26 cellular contexts compared by ENCODE assay signal in genomic region chr7:105524840-105525239, GRCh38. TPM values are rescaled to one million over a fixed set of nuclear protein-coding genes. Genes with fewer than 3 reads are reported as not detected.
DNase-seq lines count a peak whose midpoint lies in the region; ATAC-seq, FAIRE-seq and TF ChIP-seq lines count a peak whose summit lies in the region.
"Had no signal": no experiment of that assay in that cellular context is flagged by ENCODE, and none has a peak within 500 bp of the region (broad histone marks: within the 10 kb centered on the region; RNA-seq: fewer than 3 reads in every experiment).

No MANE protein-coding gene starts in this region.

- in situ Hi-C loops in GM12878 (cut with MboI) = no loop called here

- no peak overlapping the region for H3K4me3 ChIP-seq in BLaER1 treated with 17β-estradiol and CSF1 and Interleukin-3, amounts not matched to agents 10 nM and 100 nM
- H3K4me3 ChIP-seq in NB4 (ENCODE audit: low read depth, low read length) (no peak overlapping the region), GM12878 (no peak overlapping the region), SJCRH30 (no peak overlapping the region), left lung (no peak overlapping the region)
- H3K4me3 ChIP-seq: K562, PC-9 had no signal

- POLR2A ChIA-PET in GM12878 (lab: Charles Lee) = interaction anchor here (0.6 to 1.2 kb wide), 2 partner anchors 41 to 513 kb away, joined by 3 to 4 read pairs; no protein-coding TSS in a partner anchor

- TF ChIP-seq CTCF in NB4 (IDR thresholded peaks at IDR 0.05; ENCODE audit: low read depth, low read length) (no peak), GM12878 (IDR thresholded peaks at IDR 0.05 in 2 of 3, conservative IDR thresholded peaks at IDR 0.05 in 1 of 3; ENCODE audit: control insufficient read depth in 2 of 3, extremely low read depth in 1 of 3, insufficient read depth in 1 of 3, low read depth in 3 of 3, low read length in 3 of 3) (no peak), left lung (IDR thresholded peaks at IDR 0.05) (no peak)

- DNase-seq in GM12891 (ENCODE audit: insufficient read length, low spot score) (no peak), NB4 (ENCODE audit: low read depth) (peak; percentile 55), GM12878 (ENCODE audit: low read depth, low spot score) (no peak), SJCRH30 (no peak), left lung (no peak), NCI-H2171 treated with DMSO at 0.1 percent for 48 hours (lab: John Stamatoyannopoulos, UW) (no peak), NCI-H526 (lab: John Stamatoyannopoulos, UW) (no peak)
- DNase-seq: COR-L47; DMS 273 treated with DMSO at 0.1 percent for 48 hours; DND-41; GDM1; NCI-H1092 treated with DMSO at 0.1 percent for 48 hours; NCI-H146; NCI-H2081; NCI-H446 treated with DMSO at 0.1 percent for 48 hours; NK-92 treated with Interleukin-12 subunit alpha and Interleukin-12 subunit beta, amount 100 ng/mL, for 24 hours; PC-9; SW 1271 had no signal

- no peak for TF ChIP-seq POLR2A in GM12891 (IDR thresholded peaks at IDR 0.05; ENCODE audit: low read depth, low read length)
- no peak for TF ChIP-seq POLR2A in NB4 (IDR thresholded peaks at IDR 0.05; ENCODE audit: extremely low read depth, insufficient read length)
- no peak for TF ChIP-seq POLR2A in GM12878 (IDR thresholded peaks at IDR 0.05; ENCODE audit: low read depth, low read length)

- peaks cover 13% of the 10 kb centered on the region for H3K79me2 ChIP-seq in GM12878 (ENCODE audit: control insufficient read depth, insufficient read depth, low read length)

- no peaks in the 10 kb centered on the region for H3K9me3 ChIP-seq in BLaER1 treated with 17β-estradiol and CSF1 and Interleukin-3, amounts not matched to agents 10 nM and 100 nM (replicated peaks in 1 of 11)
- H3K9me3 ChIP-seq in GM12878 (replicated peaks; ENCODE audit: control insufficient read depth, insufficient read depth, low read length) (no peaks in the 10 kb centered on the region), SJCRH30 (replicated peaks) (no peaks in the 10 kb centered on the region), left lung (no peaks in the 10 kb centered on the region)

- FAIRE-seq in GM12891 (lab: Jason Lieb, UNC) (no peak), GM12878 (lab: Jason Lieb, UNC) (no peak)
- FAIRE-seq: GM12892, GM18507, H1, K562 had no signal

- H3K4me2 ChIP-seq in BLaER1 treated with 17β-estradiol and CSF1 and Interleukin-3, amounts not matched to agents 10 nM and 100 nM = peak overlapping the region in 6 of 11 experiments; percentile 4 to 36 (median 12); a peak in 5 of 22 replicates
- no peak overlapping the region for H3K4me2 ChIP-seq in GM12878 (ENCODE audit: control insufficient read depth, insufficient read depth)
- H3K4me2 ChIP-seq: PC-9 had no signal

- H2AFZ ChIP-seq in GM12878 (ENCODE audit: control insufficient read depth, low read depth, low read length) = no peak overlapping the region
- H2AFZ ChIP-seq: PC-9 had no signal

- no peak overlapping the region for H3K9ac ChIP-seq in BLaER1 treated with 17β-estradiol and CSF1 and Interleukin-3, amounts not matched to agents 10 nM and 100 nM
- no peak overlapping the region for H3K9ac ChIP-seq in GM12878 (ENCODE audit: control insufficient read depth, insufficient read depth, low read length)

- H3K4me1 ChIP-seq in BLaER1 treated with 17β-estradiol and CSF1 and Interleukin-3, amounts not matched to agents 10 nM and 100 nM = peaks cover 21 to 33% (median 30%) of the 10 kb centered on the region in 10 experiments
- H3K4me1 ChIP-seq in GM12878 (ENCODE audit: control insufficient read depth, insufficient read depth, low read length) (peaks cover 7% of the 10 kb centered on the region; the same call in 1 of the 2 replicates), SJCRH30 (no peaks in the 10 kb centered on the region), left lung (peaks cover 9 to 17% of the 10 kb centered on the region in 2 donors)

- BruUV-seq in GM12878 (replicated peaks; lab: Mats Ljungman, UMichigan) = no TSS peak

- 28% methylated on average over 4 of the region's 4 CpGs for WGBS in GM12878 (ENCODE audit: insufficient coverage, insufficient replicate concordance, low lambda C conversion rate, missing lambda C conversion rate)

- TF ChIP-seq EP300 in GM12878 (IDR thresholded peaks at IDR 0.05; ENCODE audit: borderline replicate concordance in 1 of 2, control insufficient read depth in 1 of 2, low read depth in 2 of 2, low read length in 2 of 2) = no peak

- CTCF ChIA-PET in GM12878 (lab: Yijun Ruan, JAX) = no interaction called here

- SMC1A ChIA-PET in GM12878 (lab: Charles Lee; ENCODE audit: uncharacterized antibody, unreplicated experiment) = no interaction called here

- H3K36me3 ChIP-seq in BLaER1 treated with 17β-estradiol and CSF1 and Interleukin-3, amounts not matched to agents 10 nM and 100 nM = peaks cover 0 to 4% (median 1%) of the 10 kb centered on the region in 11 experiments; a peak in 14 of 22 replicates
- H3K36me3 ChIP-seq in GM12878 (ENCODE audit: control insufficient read depth in 2 of 2, insufficient read depth in 2 of 2, low read length in 1 of 2) (no peaks in the 10 kb centered on the region), SJCRH30 (peaks cover 4% of the 10 kb centered on the region), left lung (no peaks in the 10 kb centered on the region)

- intact Hi-C loops in GM12878 (cut with micrococcal nuclease; ENCODE audit: unreplicated experiment) = loop anchor here (10.0 kb wide), 1 partner anchor 870 kb away; no protein-coding TSS in a partner anchor
- intact Hi-C loops in left lung (cut with DNase I) = no loop called here

- ATAC-seq in GM12878 (no peak), left lung (no peak)
- ATAC-seq: K562 had no signal

- peaks cover 0 to 20% (median 11%) of the 10 kb centered on the region in 11 experiments; a peak in 13 of 22 replicates for H4K20me1 ChIP-seq in BLaER1 treated with 17β-estradiol and CSF1 and Interleukin-3, amounts not matched to agents 10 nM and 100 nM
- no peaks in the 10 kb centered on the region for H4K20me1 ChIP-seq in GM12878 (ENCODE audit: control insufficient read depth, insufficient read depth)

- no peak overlapping the region for H3K27ac ChIP-seq in BLaER1 treated with 17β-estradiol and CSF1 and Interleukin-3, amounts not matched to agents 10 nM and 100 nM
- H3K27ac ChIP-seq in GM12878 (ENCODE audit: control insufficient read depth, insufficient read depth) (no peak overlapping the region), SJCRH30 (no peak overlapping the region), left lung (no peak overlapping the region)
- H3K27ac ChIP-seq: C4-2B, PC-9 had no signal

- RAD21 ChIA-PET in GM12878 (lab: Charles Lee; ENCODE audit: unreplicated experiment) = no interaction called here

- TF ChIP-seq RAD21 in GM12878 (IDR thresholded peaks at IDR 0.05; ENCODE audit: insufficient read depth, low read depth, low read length) = no peak

- H3K27me3 ChIP-seq in BLaER1 treated with 17β-estradiol and CSF1 and Interleukin-3, amounts not matched to agents 10 nM and 100 nM = no peaks in the 10 kb centered on the region
- H3K27me3 ChIP-seq in GM12878 (replicated peaks in 1 of 2; ENCODE audit: control insufficient read depth in 2 of 2, insufficient read depth in 2 of 2, low read length in 1 of 2) (no peaks in the 10 kb centered on the region; a peak in 1 of 4 replicates), SJCRH30 (no peaks in the 10 kb centered on the region), left lung (no peaks in the 10 kb centered on the region)

RNA-seq across cellular contexts. Expression of gene PUS7, which starts 2.8 kb away (rescaled TPM):
- 6.5 TPM for polyA plus RNA-seq in GM12891 (2012; ENCODE audit: low read depth, missing spikeins)
- total RNA-seq in GM12878 (2013; cell fraction: nucleolus; rRNA removed) = 35.4 and 36.1 TPM in 2 replicates
- 28.5 and 32.1 TPM in 2 replicates for total RNA-seq in GM12878 (2014; rRNA removed)
- 28.5 and 29.1 TPM in 2 replicates for total RNA-seq in GM12878 (2014; rRNA removed; fragmentation: Illumina TruSeq; extraction: Trizol)
- total RNA-seq in GM12878 (2021) = 20.4 and 21.8 TPM in 2 replicates
- 3.5 TPM for polyA plus RNA-seq in GM12878 (2011; ENCODE audit: low read depth)
- 18.9 and 25.4 TPM in 2 replicates for polyA plus RNA-seq in GM12878 (2011; rRNA removed)
- polyA plus RNA-seq in GM12878 (2011; cell fraction: cytosol; rRNA removed) = 7.5 and 9.1 TPM in 2 replicates
- 14.0 and 19.2 TPM in 2 replicates for polyA plus RNA-seq in GM12878 (2011; cell fraction: nucleus; rRNA removed)
- polyA plus RNA-seq in GM12878 (2012) = 7.3 and 7.6 TPM in 2 replicates
- 25.2 and 32.3 TPM in 2 replicates for polyA plus RNA-seq in GM12878 (2014; fragmentation: Illumina TruSeq; extraction: Trizol)
- 1 to 10 TPM; 5.6 to 6.7 TPM for polyA plus RNA-seq in GM12878 (2014; fragmentation: Nextera tagmentation; extraction: Ambion mirVana)
- polyA plus RNA-seq in GM12878 (2014; rRNA removed) = 17.5 and 20.2 TPM in 2 replicates
- polyA plus RNA-seq in GM12878 (2016; fragmentation: Nextera tagmentation; extraction: Ambion mirVana) = 10 to 100 TPM; 23.0 to 24.5 TPM
- polyA minus RNA-seq in GM12878 (2011; rRNA and poly(A)+ RNA removed) = 8.4 and 9.9 TPM in 2 replicates
- polyA minus RNA-seq in GM12878 (2011; cell fraction: cytosol; rRNA and poly(A)+ RNA removed) = 5.1 and 6.2 TPM in 2 replicates
- polyA minus RNA-seq in GM12878 (2011; cell fraction: nucleus; rRNA and poly(A)+ RNA removed) = 4.1 and 11.6 TPM in 2 replicates
- total RNA-seq in SJCRH30 (2014; rRNA removed; shearing (Covaris generic)) = 46.4 and 52.3 TPM in 2 replicates
- 10 to 100 TPM; 10.3 to 16.6 TPM for total RNA-seq in left lung

RNA-seq across cellular contexts. Expression of gene RINT1, which starts 7.2 kb away (rescaled TPM):
- polyA plus RNA-seq in GM12891 (2012; ENCODE audit: low read depth, missing spikeins) = 8.6 TPM
- total RNA-seq in GM12878 (2013; cell fraction: nucleolus; rRNA removed) = 34.1 and 36.3 TPM in 2 replicates
- total RNA-seq in GM12878 (2014; rRNA removed) (13.5 and 15.9 TPM in 2 replicates), GM12878 (2014; rRNA removed; fragmentation: Illumina TruSeq; extraction: Trizol) (7.0 and 7.4 TPM in 2 replicates), GM12878 (2021) (14.9 and 17.2 TPM in 2 replicates), left lung (10 to 100 TPM; 15.0 to 15.9 TPM)
- polyA plus RNA-seq in GM12878 (2011; ENCODE audit: low read depth) = 7.9 TPM
- polyA plus RNA-seq in GM12878 (2011; rRNA removed) (28.4 and 34.4 TPM in 2 replicates), GM12878 (2014; fragmentation: Illumina TruSeq; extraction: Trizol) (18.5 and 21.8 TPM in 2 replicates), GM12878 (2014; fragmentation: Nextera tagmentation; extraction: Ambion mirVana) (1 to 10 TPM; 6.7 to 7.4 TPM), GM12878 (2014; rRNA removed) (13.9 and 17.3 TPM in 2 replicates), GM12878 (2016; fragmentation: Nextera tagmentation; extraction: Ambion mirVana) (10 to 100 TPM; 26.6 to 32.3 TPM)
- polyA plus RNA-seq in GM12878 (2011; cell fraction: cytosol; rRNA removed) = 10.9 and 11.1 TPM in 2 replicates
- polyA plus RNA-seq in GM12878 (2011; cell fraction: nucleus; rRNA removed) = 20.2 and 20.3 TPM in 2 replicates
- 12.7 and 15.5 TPM in 2 replicates for polyA plus RNA-seq in GM12878 (2012)
- polyA minus RNA-seq in GM12878 (2011; rRNA and poly(A)+ RNA removed) = 15.5 and 33.8 TPM in 2 replicates
- polyA minus RNA-seq in GM12878 (2011; cell fraction: cytosol; rRNA and poly(A)+ RNA removed) = 9.8 and 10.9 TPM in 2 replicates
- polyA minus RNA-seq in GM12878 (2011; cell fraction: nucleus; rRNA and poly(A)+ RNA removed) = 7.6 and 15.0 TPM in 2 replicates
- 20.9 and 24.5 TPM in 2 replicates for total RNA-seq in SJCRH30 (2014; rRNA removed; shearing (Covaris generic))

RNA-seq across cellular contexts. Expression of gene EFCAB10, which starts 56.5 kb away (rescaled TPM):
- polyA plus RNA-seq in GM12891 (2012; ENCODE audit: low read depth, missing spikeins) = 0.27 TPM
- total RNA-seq in GM12878 (2013; cell fraction: nucleolus; rRNA removed) = not detected in 2 replicates
- total RNA-seq in GM12878 (2014; rRNA removed) (not detected in 2 replicates), GM12878 (2014; rRNA removed; fragmentation: Illumina TruSeq; extraction: Trizol) (not detected in 2 replicates), GM12878 (2021) (not detected in 2 replicates), left lung (1 to 10 TPM; 2.4 to 5.0 TPM)
- polyA plus RNA-seq in GM12878 (2011; ENCODE audit: low read depth) = 0.37 TPM
- polyA plus RNA-seq in GM12878 (2011; rRNA removed) (0.07 TPM in 1 of 2 replicates, not detected in the other), GM12878 (2014; fragmentation: Illumina TruSeq; extraction: Trizol) (0.38 TPM in 1 of 2 replicates, not detected in the other), GM12878 (2014; fragmentation: Nextera tagmentation; extraction: Ambion mirVana) (under 1 TPM; 0.38 to 0.58 TPM), GM12878 (2014; rRNA removed) (0.13 TPM in 1 of 2 replicates, not detected in the other), GM12878 (2016; fragmentation: Nextera tagmentation; extraction: Ambion mirVana) (1 to 10 TPM in 1 of 2 experiments, under 1 TPM in 1; 0.50 to 1.0 TPM)
- not detected in 2 replicates for polyA plus RNA-seq in GM12878 (2011; cell fraction: cytosol; rRNA removed)
- not detected in 2 replicates for polyA plus RNA-seq in GM12878 (2011; cell fraction: nucleus; rRNA removed)
- 0.28 and 0.51 TPM in 2 replicates for polyA plus RNA-seq in GM12878 (2012)
- not detected in 2 replicates for polyA minus RNA-seq in GM12878 (2011; rRNA and poly(A)+ RNA removed)
- not detected in 2 replicates for polyA minus RNA-seq in GM12878 (2011; cell fraction: cytosol; rRNA and poly(A)+ RNA removed)
- not detected in 2 replicates for polyA minus RNA-seq in GM12878 (2011; cell fraction: nucleus; rRNA and poly(A)+ RNA removed)
- 0.06 TPM in 1 of 2 replicates, not detected in the other for total RNA-seq in SJCRH30 (2014; rRNA removed; shearing (Covaris generic))
- total RNA-seq: A673; PC-9; T-helper 2 cell treated with Interferon-gamma antibody and Interleukin-4, amounts not matched to agents 100 ng/mL and 5 ng/mL, for 36 hours had no signal
